ENCODE assay signal across 1 cellular context in genomic region chr19:2769218-2769617, GRCh38.
TF ChIP-seq lines count a peak whose summit lies in the region.

No MANE protein-coding gene starts in this region.

TF ChIP-seq in HepG2, 621 proteins besides CTCF, POLR2A, EP300 and RAD21:
- TF ChIP-seq CHD2 (IDR thresholded peaks at IDR 0.05; ENCODE audit: low read depth, low read length) (no peak), ZNF629 (CRISPR knock-in tag; conservative IDR thresholded peaks at IDR 0.05) (peak; percentile 81)
